In the genomic region with DNA sequence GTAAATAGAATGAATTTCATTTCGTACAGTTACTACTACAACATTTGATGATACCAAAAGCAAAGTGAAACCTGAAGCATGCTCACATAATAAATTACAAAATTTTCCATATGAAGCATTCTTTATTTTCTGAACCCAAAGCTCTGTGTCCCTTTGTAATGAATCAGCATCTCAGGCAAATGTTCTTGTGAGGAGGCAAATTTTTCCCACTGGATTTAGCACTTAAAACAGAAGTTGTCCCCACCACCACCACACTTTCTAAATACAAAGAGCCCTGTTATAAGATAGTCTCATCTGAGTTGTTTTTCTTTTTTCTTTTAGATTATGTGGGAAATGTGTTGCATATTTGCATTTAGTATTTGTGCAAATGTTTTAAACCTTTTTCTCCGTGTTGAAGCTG, we compare ENCODE assay signal across 1 cellular context.
TF ChIP-seq lines count a peak whose summit lies in the region.

No MANE protein-coding gene starts in this region.

TF ChIP-seq in K562, 482 proteins besides CTCF, POLR2A, EP300 and RAD21 (continued from another document):
- TF ChIP-seq, protein P1, sequence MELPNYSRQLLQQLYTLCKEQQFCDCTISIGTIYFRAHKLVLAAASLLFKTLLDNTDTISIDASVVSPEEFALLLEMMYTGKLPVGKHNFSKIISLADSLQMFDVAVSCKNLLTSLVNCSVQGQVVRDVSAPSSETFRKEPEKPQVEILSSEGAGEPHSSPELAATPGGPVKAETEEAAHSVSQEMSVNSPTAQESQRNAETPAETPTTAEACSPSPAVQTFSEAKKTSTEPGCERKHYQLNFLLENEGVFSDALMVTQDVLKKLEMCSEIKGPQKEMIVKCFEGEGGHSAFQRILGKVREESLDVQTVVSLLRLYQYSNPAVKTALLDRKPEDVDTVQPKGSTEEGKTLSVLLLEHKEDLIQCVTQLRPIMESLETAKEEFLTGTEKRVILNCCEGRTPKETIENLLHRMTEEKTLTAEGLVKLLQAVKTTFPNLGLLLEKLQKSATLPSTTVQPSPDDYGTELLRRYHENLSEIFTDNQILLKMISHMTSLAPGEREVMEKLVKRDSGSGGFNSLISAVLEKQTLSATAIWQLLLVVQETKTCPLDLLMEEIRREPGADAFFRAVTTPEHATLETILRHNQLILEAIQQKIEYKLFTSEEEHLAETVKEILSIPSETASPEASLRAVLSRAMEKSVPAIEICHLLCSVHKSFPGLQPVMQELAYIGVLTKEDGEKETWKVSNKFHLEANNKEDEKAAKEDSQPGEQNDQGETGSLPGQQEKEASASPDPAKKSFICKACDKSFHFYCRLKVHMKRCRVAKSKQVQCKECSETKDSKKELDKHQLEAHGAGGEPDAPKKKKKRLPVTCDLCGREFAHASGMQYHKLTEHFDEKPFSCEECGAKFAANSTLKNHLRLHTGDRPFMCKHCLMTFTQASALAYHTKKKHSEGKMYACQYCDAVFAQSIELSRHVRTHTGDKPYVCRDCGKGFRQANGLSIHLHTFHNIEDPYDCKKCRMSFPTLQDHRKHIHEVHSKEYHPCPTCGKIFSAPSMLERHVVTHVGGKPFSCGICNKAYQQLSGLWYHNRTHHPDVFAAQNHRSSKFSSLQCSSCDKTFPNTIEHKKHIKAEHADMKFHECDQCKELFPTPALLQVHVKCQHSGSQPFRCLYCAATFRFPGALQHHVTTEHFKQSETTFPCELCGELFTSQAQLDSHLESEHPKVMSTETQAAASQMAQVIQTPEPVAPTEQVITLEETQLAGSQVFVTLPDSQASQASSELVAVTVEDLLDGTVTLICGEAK (IDR thresholded peaks at IDR 0.05), result peak; percentile 27; the same call in 1 of the 2 replicates
- TF ChIP-seq, protein P1 (CRISPR knock-in tag; IDR thresholded peaks at IDR 0.05), result no peak
- TF ChIP-seq, protein P2, sequence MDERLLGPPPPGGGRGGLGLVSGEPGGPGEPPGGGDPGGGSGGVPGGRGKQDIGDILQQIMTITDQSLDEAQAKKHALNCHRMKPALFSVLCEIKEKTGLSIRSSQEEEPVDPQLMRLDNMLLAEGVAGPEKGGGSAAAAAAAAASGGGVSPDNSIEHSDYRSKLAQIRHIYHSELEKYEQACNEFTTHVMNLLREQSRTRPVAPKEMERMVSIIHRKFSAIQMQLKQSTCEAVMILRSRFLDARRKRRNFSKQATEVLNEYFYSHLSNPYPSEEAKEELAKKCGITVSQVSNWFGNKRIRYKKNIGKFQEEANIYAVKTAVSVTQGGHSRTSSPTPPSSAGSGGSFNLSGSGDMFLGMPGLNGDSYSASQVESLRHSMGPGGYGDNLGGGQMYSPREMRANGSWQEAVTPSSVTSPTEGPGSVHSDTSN (CRISPR knock-in tag; IDR thresholded peaks at IDR 0.05; ENCODE audit: low read depth), result no peak
- TF ChIP-seq, protein P2 (tag; conservative IDR thresholded peaks at IDR 0.05; ENCODE audit: low read depth), result no peak
